ENCODE assay signal across 9 cellular contexts in the genomic region with DNA sequence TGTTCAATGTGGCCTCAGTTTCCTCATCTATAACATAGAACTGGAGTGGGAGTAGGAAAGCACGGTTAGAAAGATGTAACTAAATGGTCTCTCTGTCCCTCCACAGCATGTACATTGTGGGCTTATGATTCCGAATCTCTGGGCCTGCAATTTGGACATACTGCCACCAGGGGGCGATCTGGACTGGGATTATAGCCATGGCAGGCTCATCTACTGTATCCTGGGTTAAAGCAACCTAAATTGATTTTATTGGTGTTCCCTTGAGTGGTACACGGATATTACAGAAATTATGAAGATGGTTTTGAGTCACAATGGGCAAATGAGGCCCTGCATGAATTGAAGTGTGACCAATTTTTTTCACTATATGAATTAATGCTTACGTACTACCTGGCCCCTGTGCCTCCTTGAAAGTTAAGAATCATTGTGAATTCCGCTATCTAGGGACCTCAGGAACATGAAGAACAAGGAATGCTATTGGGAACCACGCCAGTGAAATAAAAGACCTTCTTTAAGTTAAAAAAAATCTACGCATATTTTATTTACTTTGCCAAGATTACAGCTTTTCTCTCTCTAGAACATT. TPM values are rescaled to one million over a fixed set of nuclear protein-coding genes. Genes with fewer than 3 reads are reported as not detected.
DNase-seq lines count a peak whose midpoint lies in the region; ATAC-seq, FAIRE-seq and TF ChIP-seq lines count a peak whose summit lies in the region.
"Had no signal": no experiment of that assay in that cellular context is flagged by ENCODE, and none has a peak within 500 bp of the region (broad histone marks: within the 10 kb centered on the region; RNA-seq: fewer than 3 reads in every experiment).

No MANE protein-coding gene starts in this region.

- no peak overlapping the region for H3K27ac ChIP-seq in CD8-positive, alpha-beta T cell (ENCODE audit: low read depth, low read length)

- H3K4me1 Mint-ChIP-seq in CD8-positive, alpha-beta T cell (ENCODE audit: low read depth), result no peaks in the 10 kb centered on the region
- no peaks in the 10 kb centered on the region for H3K4me1 Mint-ChIP-seq in activated naive CD8-positive, alpha-beta T cell treated with anti-CD3 and anti-CD28 coated beads for 36 hours
- no peaks in the 10 kb centered on the region for H3K4me1 Mint-ChIP-seq in natural killer cell
- H3K4me1 Mint-ChIP-seq: central memory CD8-positive, alpha-beta T cell had no signal

- no peaks in the 10 kb centered on the region for H3K9me2 ChIP-seq in Loucy (replicated peaks; ENCODE audit: low read depth, low read length)

- H3K4me3 ChIP-seq in CD8-positive, alpha-beta T cell (ENCODE audit: low read depth, low read length), result no peak overlapping the region
- no peak overlapping the region for H3K4me3 ChIP-seq in Loucy (ENCODE audit: low read length, poor library complexity, severe bottlenecking)

- peaks cover 8% of the 10 kb centered on the region for H3K9me3 ChIP-seq in CD8-positive, alpha-beta T cell (ENCODE audit: low read length)
- peaks cover 12% of the 10 kb centered on the region; the same call in 1 of the 2 replicates for H3K9me3 ChIP-seq in Loucy (ENCODE audit: insufficient read depth, low read depth, low read length)

- H3K4me1 ChIP-seq in CD8-positive, alpha-beta T cell (ENCODE audit: insufficient read depth, low read length), result no peaks in the 10 kb centered on the region
- H3K4me1 ChIP-seq in Loucy (ENCODE audit: insufficient read depth, low read length, poor library complexity, severe bottlenecking), result peaks cover 4% of the 10 kb centered on the region

- intact Hi-C loops in CD8-positive, alpha-beta T cell (cut with DNase I, micrococcal nuclease), result no loop called here
- intact Hi-C loops in natural killer cell (cut with micrococcal nuclease), result no loop called here

- no peaks in the 10 kb centered on the region for H3K79me2 ChIP-seq in Loucy (ENCODE audit: insufficient read depth, low read length)

- peaks cover 2% of the 10 kb centered on the region for H3K36me3 Mint-ChIP-seq in CD8-positive, alpha-beta T cell
- H3K36me3 Mint-ChIP-seq in activated naive CD8-positive, alpha-beta T cell treated with anti-CD3 and anti-CD28 coated beads for 36 hours, result peaks cover 8% of the 10 kb centered on the region
- no peaks in the 10 kb centered on the region for H3K36me3 Mint-ChIP-seq in natural killer cell

- FAIRE-seq in urothelium cell line (lab: Jason Lieb, UNC), result no peak

- no peak overlapping the region for H3K27ac Mint-ChIP-seq in CD8-positive, alpha-beta T cell
- H3K27ac Mint-ChIP-seq in activated naive CD8-positive, alpha-beta T cell treated with anti-CD3 and anti-CD28 coated beads for 36 hours, result no peak overlapping the region
- H3K27ac Mint-ChIP-seq in natural killer cell, result no peak overlapping the region

- H3K36me3 ChIP-seq in CD8-positive, alpha-beta T cell (ENCODE audit: insufficient read depth, low read length), result no peaks in the 10 kb centered on the region
- no peaks in the 10 kb centered on the region for H3K36me3 ChIP-seq in Loucy (ENCODE audit: insufficient read depth, low read length)

- CTCF ChIA-PET in CD8-positive, alpha-beta T cell (lab: Charles Lee), result interaction anchor here (0.6 to 0.8 kb wide), 2 partner anchors 11 to 416 kb away, joined by 3 read pairs; no protein-coding TSS in a partner anchor

- no peak overlapping the region for H3K4me3 Mint-ChIP-seq in CD8-positive, alpha-beta T cell
- H3K4me3 Mint-ChIP-seq in activated naive CD8-positive, alpha-beta T cell treated with anti-CD3 and anti-CD28 coated beads for 36 hours, result no peak overlapping the region
- H3K4me3 Mint-ChIP-seq in natural killer cell, result no peak overlapping the region
- H3K4me3 Mint-ChIP-seq: central memory CD8-positive, alpha-beta T cell had no signal

- peaks cover 15% of the 10 kb centered on the region for H3K9me3 Mint-ChIP-seq in CD8-positive, alpha-beta T cell
- H3K9me3 Mint-ChIP-seq in activated naive CD8-positive, alpha-beta T cell treated with anti-CD3 and anti-CD28 coated beads for 36 hours, result peaks cover 12% of the 10 kb centered on the region
- peaks cover 0 to 8% of the 10 kb centered on the region in 2 donors for H3K9me3 Mint-ChIP-seq in natural killer cell
- H3K9me3 Mint-ChIP-seq: central memory CD8-positive, alpha-beta T cell had no signal

- peak in 2 of 7 experiments; percentile 23 to 29 for DNase-seq in CD8-positive, alpha-beta T cell
- peak; percentile 45 for DNase-seq in activated naive CD8-positive, alpha-beta T cell treated with anti-CD3 and anti-CD28 coated beads for 36 hours
- DNase-seq in natural killer cell (no peak), HuH-7.5 (ENCODE audit: low spot score) (no peak), urothelium cell line (ENCODE audit: low spot score) (no peak), pons (ENCODE audit: low spot score) (no peak)

- no peak for ATAC-seq in CD8-positive, alpha-beta T cell
- no peak for ATAC-seq in natural killer cell
- no peak for ATAC-seq in HG02610 (IDR thresholded peaks at IDR 0.05; ENCODE audit: unreplicated experiment)

- peaks cover 28% of the 10 kb centered on the region for H3K27me3 Mint-ChIP-seq in CD8-positive, alpha-beta T cell (ENCODE audit: low read depth)
- H3K27me3 Mint-ChIP-seq in activated naive CD8-positive, alpha-beta T cell treated with anti-CD3 and anti-CD28 coated beads for 36 hours, result peaks cover 30% of the 10 kb centered on the region
- peaks cover 27 to 28% of the 10 kb centered on the region in 2 donors for H3K27me3 Mint-ChIP-seq in natural killer cell (ENCODE audit: low read depth in 2 of 2)

- POLR2A ChIA-PET in CD8-positive, alpha-beta T cell (lab: Charles Lee), result no interaction called here

- peak; percentile 60 for TF ChIP-seq CTCF in CD8-positive, alpha-beta T cell (IDR thresholded peaks at IDR 0.05)
- TF ChIP-seq CTCF in Loucy (conservative IDR thresholded peaks at IDR 0.05; ENCODE audit: low read length), result peak; percentile 76
- TF ChIP-seq CTCF in natural killer cell (IDR thresholded peaks at IDR 0.05), result peak; percentile 65

- no peaks in the 10 kb centered on the region for H3F3A ChIP-seq in Loucy (ENCODE audit: low read depth)

- peaks cover 6% of the 10 kb centered on the region for H3K27me3 ChIP-seq in CD8-positive, alpha-beta T cell (ENCODE audit: insufficient read depth, low read length)
- H3K27me3 ChIP-seq in Loucy (ENCODE audit: insufficient read depth, low read length, poor library complexity, severe bottlenecking), result no peaks in the 10 kb centered on the region

- H2AFZ ChIP-seq in Loucy (ENCODE audit: low read length), result no peak overlapping the region

- H3K9ac ChIP-seq in Loucy (ENCODE audit: low read depth, low read length, poor library complexity, severe bottlenecking), result no peak overlapping the region

- H3K4me2 ChIP-seq in Loucy (ENCODE audit: low read depth, low read length, poor library complexity, severe bottlenecking), result no peak overlapping the region

- no peaks in the 10 kb centered on the region for H4K20me1 ChIP-seq in Loucy (ENCODE audit: insufficient read depth, low read length, poor library complexity, severe bottlenecking)

RNA-seq across cellular contexts. Expression of a gene that starts 32.9 kb away (rescaled TPM):
- not detected for total RNA-seq in CD8-positive, alpha-beta T cell
- under 1 TPM; 0.68 to 0.80 TPM for total RNA-seq in activated naive CD8-positive, alpha-beta T cell treated with anti-CD3 and anti-CD28 coated beads for 36 hours
- total RNA-seq in natural killer cell, result 1 to 10 TPM; 3.1 to 4.9 (median 4.3) TPM

RNA-seq across cellular contexts. Expression of a gene that starts 33.2 kb away (rescaled TPM):
- total RNA-seq in CD8-positive, alpha-beta T cell, result 1 to 10 TPM; 1.8 to 2.6 TPM
- total RNA-seq in activated naive CD8-positive, alpha-beta T cell treated with anti-CD3 and anti-CD28 coated beads for 36 hours, result 1 to 10 TPM; 5.5 to 5.6 TPM
- total RNA-seq in natural killer cell, result 10 to 100 TPM; 21.4 to 23.9 (median 22.9) TPM
